In genomic region chr9:128656416-128657343, GRCh38 we compare ENCODE assay signal across 8 cellular contexts. TPM values are rescaled to one million over a fixed set of nuclear protein-coding genes. Genes with fewer than 3 reads are reported as not detected.
DNase-seq lines count a peak whose midpoint lies in the region; ATAC-seq and TF ChIP-seq lines count a peak whose summit lies in the region.

Gene DYNC2I2, minus strand, starts transcription at chr9:128656847. Its CDS starts 121 bp downstream, at chr9:128656726.

- peaks cover 0 to 17% (median 3%) of the 10 kb centered on the region in 4 donors for H3K4me1 Mint-ChIP-seq in naive thymus-derived CD8-positive, alpha-beta T cell
- H3K4me1 Mint-ChIP-seq in stimulated activated naive B cell treated with anti-CD40 and anti-IgM and Interleukin-4, amounts not matched to agents 10 μg/mL and 1 μg/mL and 100 μg/mL, for 72 hours = peaks cover 8 to 15% of the 10 kb centered on the region in 2 donors

- peak within 1 kb of the TSS; percentile 69 for H3K4me3 ChIP-seq in fibroblast of mammary gland (ENCODE audit: control insufficient read depth, low read depth, low read length)

- no peaks in the 10 kb centered on the region for H3K27me3 Mint-ChIP-seq in naive thymus-derived CD8-positive, alpha-beta T cell
- H3K27me3 Mint-ChIP-seq in stimulated activated naive B cell treated with anti-CD40 and anti-IgM and Interleukin-4, amounts not matched to agents 10 μg/mL and 1 μg/mL and 100 μg/mL, for 72 hours = no peaks in the 10 kb centered on the region

- peak within 1 kb of the TSS; percentile 96 to 100 (median 99) for H3K27ac Mint-ChIP-seq in naive thymus-derived CD8-positive, alpha-beta T cell
- H3K27ac Mint-ChIP-seq in stimulated activated naive B cell treated with anti-CD40 and anti-IgM and Interleukin-4, amounts not matched to agents 10 μg/mL and 1 μg/mL and 100 μg/mL, for 72 hours = peak within 1 kb of the TSS; percentile 100

- POLR2A ChIA-PET in naive thymus-derived CD8-positive, alpha-beta T cell (lab: Charles Lee) = interaction anchor here (0.7 to 4.9 kb wide), 7 partner anchors 8 to 173 kb away, joined by 3 to 34 read pairs (median 5); partner anchors contain the start of genes PKN3, SET, SPOUT1 and ZDHHC12

- H3K36me3 Mint-ChIP-seq in naive thymus-derived CD8-positive, alpha-beta T cell = no peaks in the 10 kb centered on the region
- peaks cover 0 to 8% of the 10 kb centered on the region in 2 donors for H3K36me3 Mint-ChIP-seq in stimulated activated naive B cell treated with anti-CD40 and anti-IgM and Interleukin-4, amounts not matched to agents 10 μg/mL and 1 μg/mL and 100 μg/mL, for 72 hours

- DNase-seq in DMS79 treated with DMSO at 0.1 percent for 48 hours (lab: John Stamatoyannopoulos, UW) = peak; percentile 95
- peak; percentile 84 to 85 for DNase-seq in Kasumi-1 (lab: John Stamatoyannopoulos, UW)
- DNase-seq in RPMI8226 = peak; percentile 99
- DNase-seq in activated T-helper 1 cell treated with anti-CD3 and anti-CD28 coated beads, Interleukin-2, amount 50 U/mL, for 16 hours (ENCODE audit: low read depth in 1 of 2, low spot score in 1 of 2) = peak; percentile 93 to 94
- peak; percentile 88 for DNase-seq in fibroblast of mammary gland (ENCODE audit: low read depth)
- peak; percentile 91 to 98 (median 96) for DNase-seq in naive thymus-derived CD8-positive, alpha-beta T cell
- DNase-seq in stimulated activated naive B cell treated with anti-CD40 and anti-IgM and Interleukin-4, amounts not matched to agents 10 μg/mL and 1 μg/mL and 100 μg/mL, for 72 hours = peak; percentile 71

- no peaks in the 10 kb centered on the region for H3K9me3 Mint-ChIP-seq in naive thymus-derived CD8-positive, alpha-beta T cell
- H3K9me3 Mint-ChIP-seq in stimulated activated naive B cell treated with anti-CD40 and anti-IgM and Interleukin-4, amounts not matched to agents 10 μg/mL and 1 μg/mL and 100 μg/mL, for 72 hours = no peaks in the 10 kb centered on the region

- peak within 1 kb of the TSS; percentile 90 to 97 (median 94) for H3K4me3 Mint-ChIP-seq in naive thymus-derived CD8-positive, alpha-beta T cell
- H3K4me3 Mint-ChIP-seq in stimulated activated naive B cell treated with anti-CD40 and anti-IgM and Interleukin-4, amounts not matched to agents 10 μg/mL and 1 μg/mL and 100 μg/mL, for 72 hours = peak within 1 kb of the TSS; percentile 90 to 93

- no peak for TF ChIP-seq CTCF in fibroblast of mammary gland (conservative IDR thresholded peaks at IDR 0.05; ENCODE audit: control insufficient read depth, insufficient read depth, low read depth, low read length)

- peak; percentile 69 for ATAC-seq in GM21825 (IDR thresholded peaks at IDR 0.05; ENCODE audit: unreplicated experiment)
- ATAC-seq in naive thymus-derived CD8-positive, alpha-beta T cell = peak; percentile 96 to 98
- ATAC-seq in stimulated activated naive B cell treated with anti-CD40 and anti-IgM and Interleukin-4, amounts not matched to agents 10 μg/mL and 1 μg/mL and 100 μg/mL, for 72 hours (replicated peaks) = peak; percentile 81 to 82

RNA-seq across cellular contexts. Expression of gene DYNC2I2, which starts in this region (rescaled TPM):
- 1 to 10 TPM; 6.0 to 8.3 TPM for total RNA-seq in naive thymus-derived CD8-positive, alpha-beta T cell
- 1 to 10 TPM; 2.7 to 4.1 (median 3.9) TPM for polyA plus RNA-seq in naive thymus-derived CD8-positive, alpha-beta T cell

Comparison
In these comparisons a context has a peak if more than half of its experiments do, and no peak if none do; other contexts are left out.
1. Peak in every context shown above with its lines: DNase-seq, ATAC-seq and H3K4me3 ChIP-seq.